ENCODE assay signal across 15 cellular contexts in the genomic region with DNA sequence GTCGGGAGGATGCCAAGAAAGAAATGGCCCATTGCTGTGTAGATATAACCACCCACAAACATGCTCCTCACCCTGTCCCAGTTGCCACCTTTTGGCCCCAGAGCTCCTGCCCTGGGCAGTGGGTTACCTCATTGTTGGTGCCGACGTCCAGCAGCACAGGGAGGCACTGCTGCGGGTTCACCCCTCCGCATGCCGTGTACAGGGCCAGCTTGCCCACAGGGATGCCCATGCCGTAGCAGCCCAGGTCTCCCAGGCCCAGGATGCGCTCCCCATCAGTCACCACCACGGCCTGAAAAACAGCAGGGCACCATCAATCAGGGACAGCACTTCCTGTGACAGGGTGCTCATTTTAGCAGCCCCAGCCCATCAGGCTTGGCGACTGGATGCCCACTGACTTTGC.
"Had no signal": no experiment of that assay in that cellular context is flagged by ENCODE, and none has a peak within 500 bp of the region (broad histone marks: within the 10 kb centered on the region; RNA-seq: fewer than 3 reads in every experiment).

No MANE protein-coding gene starts in this region.

- FAIRE-seq: kidney had no signal

- H3K9ac ChIP-seq: parathyroid adenoma had no signal

- H3K9me3 ChIP-seq: left ventricle myocardium inferior, right lobe of liver, thoracic aorta had no signal

- DNase-seq: activated T-cell treated with anti-CD3 and anti-CD28 coated beads for 4 hours; dorsolateral prefrontal cortex; erythroblast; foreskin melanocyte; head of caudate nucleus; kidney; left ventricle myocardium inferior; naive B cell; right lobe of liver; stimulated activated naive B cell treated with anti-CD40 and anti-IgM and Interleukin-4, amounts not matched to agents 10 μg/mL and 1 μg/mL and 100 μg/mL, for 72 hours; T-helper 1 cell; T-helper 9 cell had no signal

- H3K4me3 ChIP-seq: dorsolateral prefrontal cortex, left ventricle myocardium inferior, right lobe of liver, thoracic aorta had no signal

- H3K27ac ChIP-seq: dorsolateral prefrontal cortex, left ventricle myocardium inferior, parathyroid adenoma, right lobe of liver, thoracic aorta had no signal

- ATAC-seq: activated CD4-positive, CD25-positive, alpha-beta regulatory T cell treated with anti-CD3 and anti-CD28 coated beads, Interleukin-2, amount 50 U/mL, for 24 hours; stimulated activated naive B cell treated with anti-CD40 and anti-IgM and Interleukin-4, amounts not matched to agents 10 μg/mL and 1 μg/mL and 100 μg/mL, for 72 hours had no signal

- H3K36me3 ChIP-seq: right lobe of liver, thoracic aorta had no signal

- H3K27me3 ChIP-seq: dorsolateral prefrontal cortex, right lobe of liver had no signal
